Comparison of ENCODE assay signal across 30 cellular contexts in the genomic region with DNA sequence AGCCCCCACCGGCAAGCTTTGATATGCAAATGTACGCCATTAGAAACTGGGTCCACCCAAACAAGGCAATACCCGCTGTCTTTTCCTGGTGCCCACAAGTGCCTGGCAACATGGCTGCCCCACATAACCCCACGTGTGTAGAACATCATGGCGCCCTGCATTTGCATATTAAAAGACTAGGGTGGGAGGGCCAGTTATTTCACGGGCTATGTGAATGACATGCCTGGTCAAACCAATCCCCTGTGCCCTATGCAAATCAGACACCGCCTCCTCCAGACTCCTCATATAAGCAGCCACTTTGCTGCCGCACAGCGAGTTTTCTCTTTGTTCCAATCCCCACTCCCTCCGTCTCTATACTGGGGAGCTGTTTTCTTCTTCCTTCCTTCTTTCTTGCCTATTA.
"Had no signal": no experiment of that assay in that cellular context is flagged by ENCODE, and none has a peak within 500 bp of the region (broad histone marks: within the 10 kb centered on the region; RNA-seq: fewer than 3 reads in every experiment).

No MANE protein-coding gene starts in this region.

- H3K4me3 Mint-ChIP-seq: activated CD4-positive, alpha-beta memory T cell treated with anti-CD3 and anti-CD28 coated beads, Interleukin-2, amount 10 ng/mL, durations not matched to agents 7 days and 5 days; activated CD4-positive, alpha-beta T cell treated with anti-CD3 and anti-CD28 coated beads, Interleukin-2, amount 10 ng/mL, durations not matched to agents 7 days and 5 days; activated naive CD8-positive, alpha-beta T cell; activated T-cell treated with anti-CD3 and anti-CD28 coated beads, Interleukin-2, amount 50 U/mL, for 24 hours; activated T-cell treated with anti-CD3 and anti-CD28 coated beads, Interleukin-2, amount 50 U/mL, for 72 hours; central memory CD8-positive, alpha-beta T cell; dendritic cell treated with granulocyte-macrophage colony-stimulating factor and Interleukin-4, amounts not matched to agents 40 ng/mL and 50 ng/mL, for 4 days; endodermal cell; WTC11 had no signal

- H3K36me3 ChIP-seq: adrenal gland had no signal

- FAIRE-seq: frontal cortex, TTC549 had no signal

- H3K4me3 ChIP-seq: adrenal gland, body of pancreas, coronary artery, dorsolateral prefrontal cortex had no signal

- H3K27me3 ChIP-seq: adrenal gland, body of pancreas had no signal

- DNase-seq: activated CD4-positive, alpha-beta memory T cell treated with anti-CD3 and anti-CD28 coated beads, Interleukin-2, amount 10 ng/mL, durations not matched to agents 7 days and 5 days; activated CD4-positive, alpha-beta T cell treated with anti-CD3 and anti-CD28 coated beads for 1 hour; activated CD4-positive, alpha-beta T cell treated with anti-CD3 and anti-CD28 coated beads for 4 hours; activated CD4-positive, alpha-beta T cell treated with anti-CD3 and anti-CD28 coated beads, Interleukin-2, amount 10 ng/mL, durations not matched to agents 7 days and 5 days; activated CD4-positive, alpha-beta T cell treated with anti-CD3 and anti-CD28 coated beads, Interleukin-2, amount 50 U/mL, for 4 hours; activated CD8-positive, alpha-beta memory T cell treated with anti-CD3 and anti-CD28 coated beads, Interleukin-2, amount 50 U/mL, for 48 hours; activated gamma-delta T cell treated with Interleukin-2 at 50 U/mL for 16 hours; activated naive CD4-positive, alpha-beta T cell treated with anti-CD3 and anti-CD28 coated beads, Interleukin-2, amount 50 U/mL, for 16 hours; activated naive CD4-positive, alpha-beta T cell treated with Interleukin-2 at 50 U/mL for 16 hours; activated T-cell treated with anti-CD3 and anti-CD28 coated beads for 4 hours; activated T-cell treated with anti-CD3 and anti-CD28 coated beads, Interleukin-2, amount 50 U/mL, for 24 hours; activated T-cell treated with anti-CD3 and anti-CD28 coated beads, Interleukin-2, amount 50 U/mL, for 72 hours; adrenal gland; amygdala; aorta; body of pancreas; dorsolateral prefrontal cortex; effector memory CD4-positive, alpha-beta T cell; endodermal cell; foreskin fibroblast; T-helper 2 cell had no signal

- H3K27me3 Mint-ChIP-seq: activated CD4-positive, alpha-beta memory T cell treated with anti-CD3 and anti-CD28 coated beads, Interleukin-2, amount 10 ng/mL, durations not matched to agents 7 days and 5 days; activated CD4-positive, alpha-beta T cell treated with anti-CD3 and anti-CD28 coated beads, Interleukin-2, amount 10 ng/mL, durations not matched to agents 7 days and 5 days; dendritic cell treated with granulocyte-macrophage colony-stimulating factor and Interleukin-4, amounts not matched to agents 40 ng/mL and 50 ng/mL, for 4 days had no signal

- H3K27ac Mint-ChIP-seq: activated CD4-positive, alpha-beta memory T cell treated with anti-CD3 and anti-CD28 coated beads, Interleukin-2, amount 10 ng/mL, durations not matched to agents 7 days and 5 days; activated CD4-positive, alpha-beta T cell treated with anti-CD3 and anti-CD28 coated beads, Interleukin-2, amount 10 ng/mL, durations not matched to agents 7 days and 5 days; activated naive CD8-positive, alpha-beta T cell; activated T-cell treated with anti-CD3 and anti-CD28 coated beads, Interleukin-2, amount 50 U/mL, for 24 hours; activated T-cell treated with anti-CD3 and anti-CD28 coated beads, Interleukin-2, amount 50 U/mL, for 72 hours; dendritic cell treated with granulocyte-macrophage colony-stimulating factor and Interleukin-4, amounts not matched to agents 40 ng/mL and 50 ng/mL, for 4 days; endodermal cell; WTC11 had no signal

- ATAC-seq: activated T-cell treated with anti-CD3 and anti-CD28 coated beads, Interleukin-2, amount 50 U/mL, for 72 hours; body of pancreas; esophagus mucosa; WTC11 had no signal

- H3K4me1 Mint-ChIP-seq: activated CD4-positive, alpha-beta memory T cell treated with anti-CD3 and anti-CD28 coated beads, Interleukin-2, amount 10 ng/mL, durations not matched to agents 7 days and 5 days; activated CD4-positive, alpha-beta T cell treated with anti-CD3 and anti-CD28 coated beads, Interleukin-2, amount 10 ng/mL, durations not matched to agents 7 days and 5 days; central memory CD8-positive, alpha-beta T cell had no signal

- H3K36me3 Mint-ChIP-seq: activated naive CD8-positive, alpha-beta T cell had no signal

- H3K9me3 ChIP-seq: adrenal gland, body of pancreas had no signal

- H3K27ac ChIP-seq: adrenal gland, body of pancreas, coronary artery, dorsolateral prefrontal cortex, VCaP had no signal

- H3K9me3 Mint-ChIP-seq: activated CD4-positive, alpha-beta memory T cell treated with anti-CD3 and anti-CD28 coated beads, Interleukin-2, amount 10 ng/mL, durations not matched to agents 7 days and 5 days; activated CD4-positive, alpha-beta T cell treated with anti-CD3 and anti-CD28 coated beads, Interleukin-2, amount 10 ng/mL, durations not matched to agents 7 days and 5 days; activated T-cell treated with anti-CD3 and anti-CD28 coated beads, Interleukin-2, amount 50 U/mL, for 24 hours; dendritic cell treated with granulocyte-macrophage colony-stimulating factor and Interleukin-4, amounts not matched to agents 40 ng/mL and 50 ng/mL, for 4 days had no signal
